ENCODE assay signal across 28 cellular contexts in the genomic region with DNA sequence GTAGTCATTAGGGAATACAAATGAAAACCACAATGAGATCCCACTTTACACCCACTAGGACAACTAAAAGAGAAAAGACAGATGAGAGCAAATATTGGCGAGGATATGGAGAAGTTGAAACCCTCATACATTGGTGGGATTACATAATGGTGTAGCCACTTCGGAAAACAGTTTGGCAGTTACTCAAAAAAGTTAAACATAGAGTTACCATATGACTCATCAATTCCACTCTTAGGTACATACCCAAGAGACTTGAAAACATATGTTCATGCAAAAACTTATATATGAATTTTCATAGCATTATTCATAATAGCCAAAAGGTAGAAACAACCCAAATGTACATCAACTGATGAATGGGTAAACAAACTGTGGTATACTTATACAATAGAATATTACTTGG. TPM values are rescaled to one million over a fixed set of nuclear protein-coding genes. Genes with fewer than 3 reads are reported as not detected.
A peak's percentile ranks its signal among the peaks of the same experiment; 100 is the strongest.
DNase-seq lines count a peak whose midpoint lies in the region; ATAC-seq, FAIRE-seq and TF ChIP-seq lines count a peak whose summit lies in the region.
"Had no signal": no experiment of that assay in that cellular context is flagged by ENCODE, and none has a peak within 500 bp of the region (broad histone marks: within the 10 kb centered on the region; RNA-seq: fewer than 3 reads in every experiment).

No MANE protein-coding gene starts in this region.

- H4K20me1 ChIP-seq in astrocyte (ENCODE audit: insufficient read depth, low read length): no peaks in the 10 kb centered on the region

- no peak overlapping the region for H3K4me3 ChIP-seq in astrocyte (ENCODE audit: insufficient read depth, low read depth, low read length)
- H3K4me3 ChIP-seq: esophagus squamous epithelium, HAP-1, heart right ventricle, psoas muscle, suprapubic skin, upper lobe of left lung had no signal

- no peaks in the 10 kb centered on the region for H3K27me3 ChIP-seq in astrocyte (ENCODE audit: insufficient read depth, low read length)
- H3K27me3 ChIP-seq: esophagus squamous epithelium, heart right ventricle, suprapubic skin, upper lobe of left lung had no signal

- CTCF ChIA-PET in activated naive CD4-positive, alpha-beta T cell treated with anti-CD3 and anti-CD28 coated beads, Interleukin-2, amount 10 ng/mL, durations not matched to agents 7 days and 5 days (lab: Charles Lee): no interaction called here

- H3K27ac Mint-ChIP-seq in stimulated activated naive CD8-positive, alpha-beta T cell treated with anti-CD3 and anti-CD28 coated beads, Interleukin-15, Interleukin-2, amounts not matched to agents 100 ng/mL and 50 ng/mL, for 24 hours: peak overlapping the region; percentile 41
- no peak overlapping the region for H3K27ac Mint-ChIP-seq in astrocyte (ENCODE audit: unreplicated experiment)
- H3K27ac Mint-ChIP-seq in stimulated activated naive CD8-positive, alpha-beta T cell treated with anti-CD3 and anti-CD28 coated beads, Interleukin-15, amount 100 ng/mL, for 72 hours: no peak overlapping the region
- no peak overlapping the region for H3K27ac Mint-ChIP-seq in activated naive CD4-positive, alpha-beta T cell treated with anti-CD3 and anti-CD28 coated beads, Interleukin-2, amount 10 ng/mL, durations not matched to agents 7 days and 5 days
- H3K27ac Mint-ChIP-seq: activated CD4-positive, alpha-beta T cell treated with anti-CD3 and anti-CD28 coated beads, Interleukin-2, amount 10 ng/mL, durations not matched to agents 7 days and 5 days; naive thymus-derived CD8-positive, alpha-beta T cell had no signal

- no peaks in the 10 kb centered on the region for H3K79me2 ChIP-seq in astrocyte (ENCODE audit: insufficient read depth, low read length)

- no peaks in the 10 kb centered on the region for H3K9me3 ChIP-seq in astrocyte (ENCODE audit: insufficient read depth, low read depth, low read length)
- H3K9me3 ChIP-seq: HAP-1, suprapubic skin had no signal

- no peak for DNase-seq in stimulated activated naive CD8-positive, alpha-beta T cell treated with anti-CD3 and anti-CD28 coated beads, Interleukin-15, Interleukin-2, amounts not matched to agents 100 U/mL and 50 U/mL, for 24 hours
- DNase-seq in NOMO-1 (lab: John Stamatoyannopoulos, UW; ENCODE audit: unreplicated experiment in 2 of 2): peak; percentile 33 to 75
- DNase-seq in astrocyte (ENCODE audit: low read depth): peak; percentile 13
- DNase-seq in stimulated activated naive CD8-positive, alpha-beta T cell treated with anti-CD3 and anti-CD28 coated beads, Interleukin-15, amount 100 ng/mL, for 72 hours: no peak
- DNase-seq in activated naive CD4-positive, alpha-beta T cell treated with anti-CD3 and anti-CD28 coated beads, Interleukin-2, amount 10 ng/mL, durations not matched to agents 7 days and 5 days: no peak
- DNase-seq: activated CD4-positive, alpha-beta T cell treated with anti-CD3 and anti-CD28 coated beads, Interleukin-2, amount 10 ng/mL, durations not matched to agents 7 days and 5 days; esophagus squamous epithelium; foreskin melanocyte; heart right ventricle; Kasumi-1; naive thymus-derived CD8-positive, alpha-beta T cell; NCI-H1048; NCI-H446; NCI-H774; occipital lobe; OCI-M1; psoas muscle; stimulated activated CD4-positive, alpha-beta T cell treated with anti-CD3 and anti-CD28 coated beads, Interleukin-15, amount 100 ng/mL, for 24 hours; stimulated activated CD4-positive, alpha-beta T cell treated with anti-CD3 and anti-CD28 coated beads, Interleukin-4, amount 100 ng/mL, for 4 hours; upper lobe of left lung had no signal

- H3K4me1 ChIP-seq in astrocyte (ENCODE audit: insufficient read depth, low read length): no peaks in the 10 kb centered on the region
- H3K4me1 ChIP-seq: esophagus squamous epithelium, HAP-1, psoas muscle had no signal

- no peak for ATAC-seq in stimulated activated naive CD8-positive, alpha-beta T cell treated with anti-CD3 and anti-CD28 coated beads, Interleukin-15, Interleukin-2, amounts not matched to agents 100 U/mL and 50 U/mL, for 24 hours
- peak; percentile 39 for ATAC-seq in stimulated activated naive CD8-positive, alpha-beta T cell treated with anti-CD3 and anti-CD28 coated beads, Interleukin-15, amount 100 ng/mL, for 72 hours
- ATAC-seq in HG02852 (IDR thresholded peaks at IDR 0.05; ENCODE audit: unreplicated experiment): no peak
- no peak for ATAC-seq in HG03460 (IDR thresholded peaks at IDR 0.05; ENCODE audit: unreplicated experiment)
- ATAC-seq: heart right ventricle; naive thymus-derived CD8-positive, alpha-beta T cell; psoas muscle had no signal

- no peak overlapping the region for H3K4me2 ChIP-seq in astrocyte (ENCODE audit: low read length)

- FAIRE-seq in astrocyte (lab: Jason Lieb, UNC): peak; percentile 50
- FAIRE-seq: endometrium, GM12892 had no signal

- peaks cover 15% of the 10 kb centered on the region for H3K9me3 Mint-ChIP-seq in stimulated activated naive CD8-positive, alpha-beta T cell treated with anti-CD3 and anti-CD28 coated beads, Interleukin-15, Interleukin-2, amounts not matched to agents 100 ng/mL and 50 ng/mL, for 24 hours
- peaks cover 9% of the 10 kb centered on the region for H3K9me3 Mint-ChIP-seq in astrocyte (ENCODE audit: unreplicated experiment)
- H3K9me3 Mint-ChIP-seq in stimulated activated naive CD8-positive, alpha-beta T cell treated with anti-CD3 and anti-CD28 coated beads, Interleukin-15, amount 100 ng/mL, for 72 hours: peaks cover 10 to 19% of the 10 kb centered on the region in 2 donors
- peaks cover 2% of the 10 kb centered on the region for H3K9me3 Mint-ChIP-seq in activated naive CD4-positive, alpha-beta T cell treated with anti-CD3 and anti-CD28 coated beads, Interleukin-2, amount 10 ng/mL, durations not matched to agents 7 days and 5 days

- peaks cover 9% of the 10 kb centered on the region for H3K36me3 Mint-ChIP-seq in stimulated activated naive CD8-positive, alpha-beta T cell treated with anti-CD3 and anti-CD28 coated beads, Interleukin-15, Interleukin-2, amounts not matched to agents 100 ng/mL and 50 ng/mL, for 24 hours (ENCODE audit: low read depth)
- H3K36me3 Mint-ChIP-seq in astrocyte (ENCODE audit: low read depth, unreplicated experiment): peaks cover 64% of the 10 kb centered on the region
- H3K36me3 Mint-ChIP-seq in activated naive CD4-positive, alpha-beta T cell treated with anti-CD3 and anti-CD28 coated beads, Interleukin-2, amount 10 ng/mL, durations not matched to agents 7 days and 5 days: peaks cover 9% of the 10 kb centered on the region

- H3K36me3 ChIP-seq in astrocyte (ENCODE audit: insufficient read depth, low read length): peaks cover 27% of the 10 kb centered on the region
- H3K36me3 ChIP-seq: HAP-1, upper lobe of left lung had no signal

- no peak overlapping the region for H3K27ac ChIP-seq in astrocyte (ENCODE audit: low read depth, low read length)
- H3K27ac ChIP-seq: esophagus squamous epithelium, heart right ventricle, psoas muscle, suprapubic skin, upper lobe of left lung, VCaP had no signal

- H3K4me3 Mint-ChIP-seq in stimulated activated naive CD8-positive, alpha-beta T cell treated with anti-CD3 and anti-CD28 coated beads, Interleukin-15, Interleukin-2, amounts not matched to agents 100 ng/mL and 50 ng/mL, for 24 hours: no peak overlapping the region
- no peak overlapping the region for H3K4me3 Mint-ChIP-seq in astrocyte (ENCODE audit: unreplicated experiment)
- no peak overlapping the region for H3K4me3 Mint-ChIP-seq in stimulated activated naive CD8-positive, alpha-beta T cell treated with anti-CD3 and anti-CD28 coated beads, Interleukin-15, amount 100 ng/mL, for 72 hours
- no peak overlapping the region for H3K4me3 Mint-ChIP-seq in activated naive CD4-positive, alpha-beta T cell treated with anti-CD3 and anti-CD28 coated beads, Interleukin-2, amount 10 ng/mL, durations not matched to agents 7 days and 5 days
- H3K4me3 Mint-ChIP-seq: activated CD4-positive, alpha-beta T cell treated with anti-CD3 and anti-CD28 coated beads, Interleukin-2, amount 10 ng/mL, durations not matched to agents 7 days and 5 days; naive thymus-derived CD8-positive, alpha-beta T cell had no signal

- H3K9ac ChIP-seq in astrocyte (ENCODE audit: low read length): no peak overlapping the region

- H2AFZ ChIP-seq in astrocyte (ENCODE audit: low read depth, low read length): no peak overlapping the region

- H3K27me3 Mint-ChIP-seq in stimulated activated naive CD8-positive, alpha-beta T cell treated with anti-CD3 and anti-CD28 coated beads, Interleukin-15, Interleukin-2, amounts not matched to agents 100 ng/mL and 50 ng/mL, for 24 hours: no peaks in the 10 kb centered on the region
- no peaks in the 10 kb centered on the region for H3K27me3 Mint-ChIP-seq in astrocyte (ENCODE audit: low read depth, unreplicated experiment)
- no peaks in the 10 kb centered on the region for H3K27me3 Mint-ChIP-seq in stimulated activated naive CD8-positive, alpha-beta T cell treated with anti-CD3 and anti-CD28 coated beads, Interleukin-15, amount 100 ng/mL, for 72 hours
- peaks cover 8% of the 10 kb centered on the region for H3K27me3 Mint-ChIP-seq in activated naive CD4-positive, alpha-beta T cell treated with anti-CD3 and anti-CD28 coated beads, Interleukin-2, amount 10 ng/mL, durations not matched to agents 7 days and 5 days

- H3K4me1 Mint-ChIP-seq in stimulated activated naive CD8-positive, alpha-beta T cell treated with anti-CD3 and anti-CD28 coated beads, Interleukin-15, Interleukin-2, amounts not matched to agents 100 ng/mL and 50 ng/mL, for 24 hours (ENCODE audit: low read depth): peaks cover 5% of the 10 kb centered on the region
- H3K4me1 Mint-ChIP-seq in astrocyte (ENCODE audit: low read depth, unreplicated experiment): no peaks in the 10 kb centered on the region
- H3K4me1 Mint-ChIP-seq in stimulated activated naive CD8-positive, alpha-beta T cell treated with anti-CD3 and anti-CD28 coated beads, Interleukin-15, amount 100 ng/mL, for 72 hours: peaks cover 7% of the 10 kb centered on the region
- H3K4me1 Mint-ChIP-seq in activated naive CD4-positive, alpha-beta T cell treated with anti-CD3 and anti-CD28 coated beads, Interleukin-2, amount 10 ng/mL, durations not matched to agents 7 days and 5 days: peaks cover 2% of the 10 kb centered on the region

- no peak for TF ChIP-seq CTCF in astrocyte (IDR thresholded peaks at IDR 0.05; ENCODE audit: insufficient read depth, low read depth, low read length)

RNA-seq across cellular contexts. Expression of a gene that starts 27.1 kb away (rescaled TPM):
- total RNA-seq in astrocyte: 69.2 and 91.6 TPM in 2 replicates

RNA-seq across cellular contexts. Expression of a gene that starts 50.4 kb away (rescaled TPM):
- total RNA-seq in astrocyte: 47.3 and 51.1 TPM in 2 replicates

Comparison
In these comparisons a context has a peak if more than half of its experiments do, and no peak if none do; other contexts are left out.
1. DNase-seq: peak in NOMO-1 (2 of 2) and astrocyte (single experiment); none in stimulated activated naive CD8-positive, alpha-beta T cell treated with anti-CD3 and anti-CD28 coated beads, Interleukin-15, Interleukin-2, amounts not matched to agents 100 U/mL and 50 U/mL, for 24 hours (single experiment), stimulated activated naive CD8-positive, alpha-beta T cell treated with anti-CD3 and anti-CD28 coated beads, Interleukin-15, amount 100 ng/mL, for 72 hours (0 of 2) and activated naive CD4-positive, alpha-beta T cell treated with anti-CD3 and anti-CD28 coated beads, Interleukin-2, amount 10 ng/mL, durations not matched to agents 7 days and 5 days (single experiment).